ENCODE assay signal across 9 cellular contexts in the genomic region with DNA sequence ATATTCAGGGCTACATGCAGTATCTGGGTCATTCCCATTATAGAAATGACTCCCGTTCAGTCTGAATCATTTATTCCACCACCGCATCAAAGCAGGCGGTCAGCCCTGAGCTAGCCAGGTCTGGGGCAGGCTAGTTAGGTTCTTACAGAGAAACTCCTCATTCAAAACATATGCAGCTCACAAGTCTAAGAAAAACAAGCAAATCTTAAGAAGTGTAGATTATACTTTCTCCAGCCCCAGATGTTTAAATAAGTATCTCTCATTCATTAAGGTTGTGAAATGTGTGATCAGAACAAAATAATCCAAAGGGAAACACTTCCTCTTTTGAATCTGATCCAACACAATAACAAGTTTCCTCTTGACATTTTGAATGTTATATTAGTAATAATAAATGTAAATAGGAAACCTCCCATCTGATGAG.
A peak's percentile ranks its signal among the peaks of the same experiment; 100 is the strongest.
DNase-seq lines count a peak whose midpoint lies in the region; ATAC-seq and TF ChIP-seq lines count a peak whose summit lies in the region.
"Had no signal": no experiment of that assay in that cellular context is flagged by ENCODE, and none has a peak within 500 bp of the region (broad histone marks: within the 10 kb centered on the region; RNA-seq: fewer than 3 reads in every experiment).

No MANE protein-coding gene starts in this region.

- H3K36me3 Mint-ChIP-seq in activated CD4-positive, alpha-beta memory T cell treated with anti-CD3 and anti-CD28 coated beads, Interleukin-2, amount 10 ng/mL, durations not matched to agents 7 days and 5 days (ENCODE audit: low read depth) = peaks cover 30% of the 10 kb centered on the region
- H3K36me3 Mint-ChIP-seq: naive B cell had no signal

- no peaks in the 10 kb centered on the region for H3K36me3 ChIP-seq in HEK293 (ENCODE audit: control insufficient read depth in 2 of 2, insufficient read depth in 1 of 2, low read length in 2 of 2)

- peak; percentile 54 for DNase-seq in activated CD4-positive, alpha-beta memory T cell treated with anti-CD3 and anti-CD28 coated beads, Interleukin-2, amount 10 ng/mL, durations not matched to agents 7 days and 5 days
- peak; percentile 69 to 80 for DNase-seq in foreskin fibroblast
- peak; percentile 69 for DNase-seq in stimulated activated CD4-positive, alpha-beta T cell treated with anti-CD3 and anti-CD28 coated beads, Interleukin-4, amount 100 ng/mL, for 24 hours
- DNase-seq in NCI-H2029 treated with DMSO at 0.1 percent for 48 hours (lab: John Stamatoyannopoulos, UW) = no peak
- DNase-seq in NCI-H2227 (lab: John Stamatoyannopoulos, UW; ENCODE audit: unreplicated experiment) = no peak
- DNase-seq: naive B cell had no signal

- peaks cover 62% of the 10 kb centered on the region for H3K4me1 Mint-ChIP-seq in activated CD4-positive, alpha-beta memory T cell treated with anti-CD3 and anti-CD28 coated beads, Interleukin-2, amount 10 ng/mL, durations not matched to agents 7 days and 5 days

- H3K9me3 ChIP-seq in HEK293 (ENCODE audit: control insufficient read depth, insufficient read depth, low read depth, low read length) = no peaks in the 10 kb centered on the region

- POLR2A ChIA-PET in HEK293 (lab: Yijun Ruan, JAX) = no interaction called here
- POLR2A ChIA-PET in activated CD4-positive, alpha-beta memory T cell treated with anti-CD3 and anti-CD28 coated beads, Interleukin-2, amount 10 ng/mL, durations not matched to agents 7 days and 5 days (lab: Charles Lee) = interaction anchor here (1.0 to 11.1 kb wide), 13 partner anchors 12 to 300 kb away, joined by 3 to 291 read pairs (median 7); no protein-coding TSS in a partner anchor

- H3K27me3 Mint-ChIP-seq in activated CD4-positive, alpha-beta memory T cell treated with anti-CD3 and anti-CD28 coated beads, Interleukin-2, amount 10 ng/mL, durations not matched to agents 7 days and 5 days = no peaks in the 10 kb centered on the region

- peaks cover 8% of the 10 kb centered on the region; the same call in 1 of the 2 replicates for H3K4me1 ChIP-seq in HEK293 (ENCODE audit: control insufficient read depth, insufficient read depth, low read length)

- H3K4me3 ChIP-seq in HEK293 (ENCODE audit: low read depth, low read length) (peak overlapping the region; percentile 56), foreskin fibroblast (ENCODE audit: low read depth in 1 of 2, low read length in 2 of 2) (peak overlapping the region; percentile 48 to 74)

- H3K9me3 Mint-ChIP-seq in activated CD4-positive, alpha-beta memory T cell treated with anti-CD3 and anti-CD28 coated beads, Interleukin-2, amount 10 ng/mL, durations not matched to agents 7 days and 5 days = no peaks in the 10 kb centered on the region
- H3K9me3 Mint-ChIP-seq: naive B cell had no signal

- peak overlapping the region; percentile 86 for H3K4me3 Mint-ChIP-seq in activated CD4-positive, alpha-beta memory T cell treated with anti-CD3 and anti-CD28 coated beads, Interleukin-2, amount 10 ng/mL, durations not matched to agents 7 days and 5 days

- H3K27ac ChIP-seq in HEK293 (ENCODE audit: extremely low read depth, low read depth, low read length) = no peak overlapping the region

- CTCF ChIA-PET in HEK293 (lab: Yijun Ruan, JAX) = no interaction called here
- CTCF ChIA-PET in activated CD4-positive, alpha-beta memory T cell treated with anti-CD3 and anti-CD28 coated beads, Interleukin-2, amount 10 ng/mL, durations not matched to agents 7 days and 5 days (lab: Charles Lee) = interaction anchor here (0.9 to 5.3 kb wide), 2 partner anchors 45 to 50 kb away, joined by 5 to 65 read pairs; no protein-coding TSS in a partner anchor

- peak overlapping the region; percentile 99 for H3K27ac Mint-ChIP-seq in activated CD4-positive, alpha-beta memory T cell treated with anti-CD3 and anti-CD28 coated beads, Interleukin-2, amount 10 ng/mL, durations not matched to agents 7 days and 5 days

- TF ChIP-seq CTCF in HEK293 (tag by site-specific recombination; IDR thresholded peaks at IDR 0.05) (no peak), foreskin fibroblast (IDR thresholded peaks at IDR 0.05; ENCODE audit: low read depth, low read length) (no peak)

- ATAC-seq in HG02678 (IDR thresholded peaks at IDR 0.05; ENCODE audit: unreplicated experiment) (no peak), HG03135 (IDR thresholded peaks at IDR 0.05; ENCODE audit: unreplicated experiment) (no peak)

TF ChIP-seq in HEK293, 187 proteins besides CTCF, POLR2A, EP300 and RAD21:
- TF ChIP-seq SCRT2 (tag by site-specific recombination; IDR thresholded peaks at IDR 0.05) (no peak), RBAK (tag by site-specific recombination; IDR thresholded peaks at IDR 0.05) (no peak), ZNF335 (tag by site-specific recombination; conservative IDR thresholded peaks at IDR 0.05) (peak; percentile 15; the same call in 1 of the 2 replicates), ZNF391 (tag by site-specific recombination; IDR thresholded peaks at IDR 0.05; ENCODE audit: borderline replicate concordance, low read depth) (no peak), ZNF639 (tag by site-specific recombination; IDR thresholded peaks at IDR 0.05) (no peak), ZNF768 (tag by site-specific recombination; IDR thresholded peaks at IDR 0.05) (no peak), ZNF121 (tag by site-specific recombination; IDR thresholded peaks at IDR 0.05) (0 out of 2 replicates have a peak, but pooled peaks have one; percentile 18), ZBTB17 (tag by site-specific recombination; IDR thresholded peaks at IDR 0.05) (peak; percentile 63), SP3 (tag by site-specific recombination; IDR thresholded peaks at IDR 0.05) (no peak)

Comparison
In these comparisons a context has a peak if more than half of its experiments do, and no peak if none do; other contexts are left out.
1. DNase-seq: peak in activated CD4-positive, alpha-beta memory T cell treated with anti-CD3 and anti-CD28 coated beads, Interleukin-2, amount 10 ng/mL, durations not matched to agents 7 days and 5 days (single experiment), foreskin fibroblast (2 of 2) and stimulated activated CD4-positive, alpha-beta T cell treated with anti-CD3 and anti-CD28 coated beads, Interleukin-4, amount 100 ng/mL, for 24 hours (single experiment); none in NCI-H2029 treated with DMSO at 0.1 percent for 48 hours (single experiment) and NCI-H2227 (single experiment).